35 cellular contexts compared by ENCODE assay signal in the genomic region with DNA sequence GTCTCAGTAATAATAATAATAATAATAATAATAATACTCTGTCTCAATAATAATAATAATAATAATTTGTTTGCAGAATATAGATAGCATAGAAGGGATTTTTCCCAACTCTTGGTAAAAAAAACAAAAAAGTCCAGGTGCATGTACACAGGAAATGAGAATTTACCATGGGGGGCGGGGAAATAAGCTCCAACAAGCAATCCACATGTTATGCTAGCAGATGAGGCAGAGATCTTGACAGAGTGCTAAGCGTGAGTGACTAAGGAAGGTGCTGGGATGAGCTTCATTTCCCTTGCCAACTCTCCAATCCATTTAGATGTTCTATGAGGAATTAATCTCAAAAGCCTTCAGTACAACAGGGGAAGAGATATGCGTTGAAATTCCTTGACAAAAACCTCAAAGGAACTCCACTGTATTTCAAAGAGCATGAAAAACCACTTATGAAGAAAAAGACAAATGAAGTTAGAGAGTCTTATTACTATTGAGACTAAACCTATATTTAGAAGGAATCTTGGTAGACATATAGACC.
"Had no signal": no experiment of that assay in that cellular context is flagged by ENCODE, and none has a peak within 500 bp of the region (broad histone marks: within the 10 kb centered on the region; RNA-seq: fewer than 3 reads in every experiment).

No MANE protein-coding gene starts in this region.

- H3K4me1 Mint-ChIP-seq: activated B cell treated with CpG ODN at 0.5 μM for 24 hours had no signal

- H3K36me3 ChIP-seq: adrenal gland, cardiac muscle cell, colonic mucosa had no signal

- H3K4me1 ChIP-seq: body of pancreas, colonic mucosa had no signal

- FAIRE-seq: endometrium, endothelial cell of umbilical vein, frontal cortex had no signal

- H3K9me3 ChIP-seq: adrenal gland, body of pancreas, colonic mucosa had no signal

- H3K4me3 Mint-ChIP-seq: activated B cell treated with CpG ODN at 0.5 μM for 24 hours; activated CD8-positive, alpha-beta T cell treated with anti-CD3 and anti-CD28 coated beads for 36 hours; activated naive CD4-positive, alpha-beta T cell treated with anti-CD3 and anti-CD28 coated beads, Interleukin-2, amount 50 U/mL, for 24 hours; activated naive CD8-positive, alpha-beta T cell treated with anti-CD3 and anti-CD28 coated beads for 36 hours; activated naive CD8-positive, alpha-beta T cell treated with anti-CD3 and anti-CD28 coated beads, Interleukin-2, amount 50 U/mL, for 24 hours; activated T-cell treated with anti-CD3 and anti-CD28 coated beads, Interleukin-2, amount 50 U/mL, for 72 hours; T-helper 17 cell; T-helper 2 cell treated with Interferon-gamma antibody and Interleukin-4, amounts not matched to agents 5 μg/mL and 100 μg/mL, for 36 hours had no signal

- H3K27ac Mint-ChIP-seq: activated B cell treated with CpG ODN at 0.5 μM for 24 hours; activated CD8-positive, alpha-beta T cell treated with anti-CD3 and anti-CD28 coated beads for 36 hours; activated naive CD4-positive, alpha-beta T cell treated with anti-CD3 and anti-CD28 coated beads, Interleukin-2, amount 50 U/mL, for 24 hours; activated naive CD8-positive, alpha-beta T cell treated with anti-CD3 and anti-CD28 coated beads for 36 hours; activated naive CD8-positive, alpha-beta T cell treated with anti-CD3 and anti-CD28 coated beads, Interleukin-2, amount 50 U/mL, for 24 hours; activated T-cell treated with anti-CD3 and anti-CD28 coated beads, Interleukin-2, amount 50 U/mL, for 72 hours; T-helper 17 cell had no signal

- H3K36me3 Mint-ChIP-seq: activated naive CD4-positive, alpha-beta T cell treated with anti-CD3 and anti-CD28 coated beads, Interleukin-2, amount 50 U/mL, for 24 hours; activated naive CD8-positive, alpha-beta T cell treated with anti-CD3 and anti-CD28 coated beads for 36 hours had no signal

- DNase-seq: activated B cell treated with CpG ODN at 0.5 μM for 24 hours; activated CD4-positive, alpha-beta T cell treated with anti-CD3 and anti-CD28 coated beads for 48 hours; activated CD4-positive, alpha-beta T cell treated with anti-CD3 and anti-CD28 coated beads, Interleukin-2, amount 50 U/mL, for 1 hour; activated CD4-positive, alpha-beta T cell treated with anti-CD3 and anti-CD28 coated beads, Interleukin-2, amount 50 U/mL, for 48 hours; activated CD8-positive, alpha-beta memory T cell treated with anti-CD3 and anti-CD28 coated beads for 24 hours; activated CD8-positive, alpha-beta memory T cell treated with anti-CD3 and anti-CD28 coated beads, Interleukin-2, amount 50 U/mL, for 4 hours; activated CD8-positive, alpha-beta T cell treated with anti-CD3 and anti-CD28 coated beads for 36 hours; activated gamma-delta T cell; activated naive CD4-positive, alpha-beta T cell treated with Interleukin-2 at 50 U/mL for 16 hours; activated naive CD8-positive, alpha-beta T cell treated with anti-CD3 and anti-CD28 coated beads for 36 hours; activated naive CD8-positive, alpha-beta T cell treated with anti-CD3 and anti-CD28 coated beads, Interleukin-2, amount 50 U/mL, for 24 hours; activated T-cell treated with anti-CD3 and anti-CD28 coated beads, Interleukin-2, amount 50 U/mL, for 1 hour; activated T-cell treated with anti-CD3 and anti-CD28 coated beads, Interleukin-2, amount 50 U/mL, for 72 hours; adrenal gland; amygdala; aorta; body of pancreas; central memory CD4-positive, alpha-beta T cell; cerebellar nuclear complex; colonic mucosa; effector CD8-positive, alpha-beta T cell; foreskin fibroblast; head of caudate nucleus; hippocampal formation; T-helper 17 cell; T1000; WERI-Rb-1 had no signal

- H3K27ac ChIP-seq: adrenal gland, body of pancreas, cardiac muscle cell, colonic mucosa, epithelial cell of prostate, WERI-Rb-1 had no signal

- H3K4me3 ChIP-seq: adrenal gland, body of pancreas, cardiac muscle cell, colonic mucosa had no signal

- H3K27me3 ChIP-seq: adrenal gland, body of pancreas, cardiac muscle cell, colonic mucosa had no signal

- ATAC-seq: activated CD4-positive, CD25-positive, alpha-beta regulatory T cell treated with anti-CD3 and anti-CD28 coated beads, Interleukin-2, amount 50 U/mL, for 24 hours; activated CD8-positive, alpha-beta T cell treated with anti-CD3 and anti-CD28 coated beads for 36 hours; activated naive CD8-positive, alpha-beta T cell treated with anti-CD3 and anti-CD28 coated beads, Interleukin-2, amount 50 U/mL, for 24 hours; activated T-cell treated with anti-CD3 and anti-CD28 coated beads, Interleukin-2, amount 50 U/mL, for 72 hours; body of pancreas; T-helper 17 cell had no signal

- H3K9me3 Mint-ChIP-seq: activated B cell treated with CpG ODN at 0.5 μM for 24 hours; activated CD8-positive, alpha-beta T cell treated with anti-CD3 and anti-CD28 coated beads for 36 hours; activated naive CD4-positive, alpha-beta T cell treated with anti-CD3 and anti-CD28 coated beads, Interleukin-2, amount 50 U/mL, for 24 hours; activated naive CD8-positive, alpha-beta T cell treated with anti-CD3 and anti-CD28 coated beads for 36 hours; activated naive CD8-positive, alpha-beta T cell treated with anti-CD3 and anti-CD28 coated beads, Interleukin-2, amount 50 U/mL, for 24 hours; activated T-cell treated with anti-CD3 and anti-CD28 coated beads, Interleukin-2, amount 50 U/mL, for 72 hours; T-helper 2 cell treated with Interferon-gamma antibody and Interleukin-4, amounts not matched to agents 5 μg/mL and 100 μg/mL, for 36 hours had no signal
